8 cellular contexts compared by ENCODE assay signal in genomic region chr6:30730611-30731435, GRCh38. TPM values are rescaled to one million over a fixed set of nuclear protein-coding genes. Genes with fewer than 3 reads are reported as not detected.
A peak's percentile ranks its signal among the peaks of the same experiment; 100 is the strongest.
DNase-seq lines count a peak whose midpoint lies in the region; ATAC-seq and TF ChIP-seq lines count a peak whose summit lies in the region.

No MANE protein-coding gene starts in this region.

- H3K4me1 Mint-ChIP-seq in T-cell, result peaks cover 31 to 46% (median 33%) of the 10 kb centered on the region in 3 donors

- H3K4me3 Mint-ChIP-seq in T-cell, result peak overlapping the region in 1 of 3 donors; percentile 56

- peaks cover 27% of the 10 kb centered on the region for H3K36me3 Mint-ChIP-seq in T-cell

- peak; percentile 40 to 48 (median 43) for TF ChIP-seq CTCF in ascending aorta (IDR thresholded peaks at IDR 0.05)

- no peak overlapping the region for H3K4me3 ChIP-seq in ascending aorta

- no peaks in the 10 kb centered on the region for H3K27me3 Mint-ChIP-seq in T-cell

- H3K27ac ChIP-seq in ascending aorta, result peak overlapping the region; percentile 52 to 61

- CTCF ChIA-PET in T-cell (lab: Charles Lee), result interaction anchor here (0.6 to 2.2 kb wide), 31 partner anchors 8 to 356 kb away, joined by 3 to 24 read pairs (median 4); partner anchors contain the start of genes DHX16 (in 1 of the 2), MDC1 (in 1 of the 2), NRM (in 1 of the 2) and PRR3 (in 1 of the 2)

- POLR2A ChIA-PET in T-cell (lab: Charles Lee), result interaction anchor here in 1 of 2 donors (0.5 to 0.6 kb wide), 2 partner anchors 116 to 131 kb away, joined by 3 to 9 read pairs; no protein-coding TSS in a partner anchor

- no peaks in the 10 kb centered on the region for H3K27me3 ChIP-seq in ascending aorta

- DNase-seq in A172 (ENCODE audit: low spot score) (peak; percentile 59), GM19240 (ENCODE audit: insufficient read length, low spot score) (peak; percentile 52), NAMALWA (ENCODE audit: low spot score) (peak; percentile 85), T-cell (peak; percentile 67 to 88 (median 79)), ascending aorta (ENCODE audit: low spot score in 2 of 2) (peak in 1 of 2 donors; percentile 74), iPS-NIHi11 (ENCODE audit: low spot score) (peak; percentile 73), pons (ENCODE audit: low spot score) (no peak)
- peak; percentile 82 to 86 for DNase-seq in stimulated activated CD4-positive, alpha-beta T cell treated with anti-CD3 and anti-CD28 coated beads, Interleukin-15, amount 100 ng/mL, for 48 hours (ENCODE audit: low read depth in 2 of 2)

- H3K36me3 ChIP-seq in ascending aorta, result peaks cover 76 to 97% of the 10 kb centered on the region in 2 donors

- peaks cover 0 to 8% of the 10 kb centered on the region in 2 donors for H3K4me1 ChIP-seq in ascending aorta

- peak; percentile 95 to 97 (median 97) for ATAC-seq in T-cell (replicated peaks in 1 of 4)

- peak overlapping the region; percentile 71 to 79 for H3K27ac Mint-ChIP-seq in T-cell

- H3K9me3 Mint-ChIP-seq in T-cell, result no peaks in the 10 kb centered on the region

- intact Hi-C loops in ascending aorta (cut with DNase I), result no loop called here

- H3K9me3 ChIP-seq in ascending aorta, result no peaks in the 10 kb centered on the region

RNA-seq across cellular contexts. Expression of gene TUBB, which starts 10.7 kb away (rescaled TPM):
- total RNA-seq in A172 (2014; rRNA removed; shearing (Covaris generic)), result 1,118 and 1,364 TPM in 2 replicates
- total RNA-seq in T-cell (100 to 1,000 TPM; 108 to 246 (median 202) TPM), ascending aorta (537 TPM)

RNA-seq across cellular contexts. Expression of gene FLOT1, which starts 11.7 kb away (rescaled TPM):
- total RNA-seq in A172 (2014; rRNA removed; shearing (Covaris generic)), result 163 and 165 TPM in 2 replicates
- total RNA-seq in T-cell (100 to 1,000 TPM in 1 of 5 donors, 10 to 100 TPM in 4; 62.2 to 109 (median 74.2) TPM), ascending aorta (123 TPM)

RNA-seq across cellular contexts. Expression of gene IER3, which starts 13.5 kb away (rescaled TPM):
- total RNA-seq in A172 (2014; rRNA removed; shearing (Covaris generic)), result 61.1 and 63.2 TPM in 2 replicates
- total RNA-seq in T-cell (10 to 100 TPM in 4 of 5 donors, 1 to 10 TPM in 1; 8.9 to 30.8 (median 12.4) TPM), ascending aorta (51.9 TPM)

RNA-seq across cellular contexts. Expression of gene MDC1, which starts 13.7 kb away (rescaled TPM):
- total RNA-seq in A172 (2014; rRNA removed; shearing (Covaris generic)), result 4.8 and 7.6 TPM in 2 replicates
- total RNA-seq in T-cell, result 10 to 100 TPM; 42.3 to 69.7 (median 53.4) TPM
- 27.1 TPM for total RNA-seq in ascending aorta

RNA-seq across cellular contexts. Expression of gene NRM, which starts 40.0 kb away (rescaled TPM):
- total RNA-seq in A172 (2014; rRNA removed; shearing (Covaris generic)), result 13.2 and 14.0 TPM in 2 replicates
- total RNA-seq in T-cell, result 1 to 10 TPM; 4.2 to 6.9 (median 5.5) TPM
- total RNA-seq in ascending aorta, result 25.1 TPM
